29 cellular contexts compared by ENCODE assay signal in genomic region chr13:33671560-33671959, GRCh38.
"Had no signal": no experiment of that assay in that cellular context is flagged by ENCODE, and none has a peak within 500 bp of the region (broad histone marks: within the 10 kb centered on the region; RNA-seq: fewer than 3 reads in every experiment).

No MANE protein-coding gene starts in this region.

- H3K27me3 Mint-ChIP-seq: stimulated activated memory B cell treated with anti-CD40 and anti-IgM and Interleukin-4, amounts not matched to agents 10 μg/mL and 1 μg/mL and 100 μg/mL, for 72 hours; stimulated activated naive B cell treated with anti-CD40 and anti-IgM and Interleukin-4, amounts not matched to agents 10 μg/mL and 1 μg/mL and 100 μg/mL, for 72 hours; stimulated activated naive CD8-positive, alpha-beta T cell treated with anti-CD3 and anti-CD28 coated beads, Interleukin-15, amount 100 ng/mL, for 72 hours; type B pancreatic cell had no signal

- H3K4me3 Mint-ChIP-seq: stimulated activated effector memory CD8-positive, alpha-beta T cell treated with anti-CD3 and anti-CD28 coated beads, Interleukin-12 subunit alpha, Interleukin-12 subunit beta, amount 100 ng/mL, for 72 hours; stimulated activated memory B cell treated with anti-CD40 and anti-IgM and Interleukin-4, amounts not matched to agents 10 μg/mL and 1 μg/mL and 100 μg/mL, for 72 hours; stimulated activated naive B cell treated with anti-CD40 and anti-IgM and Interleukin-4, amounts not matched to agents 10 μg/mL and 1 μg/mL and 100 μg/mL, for 72 hours; stimulated activated naive CD8-positive, alpha-beta T cell treated with anti-CD3 and anti-CD28 coated beads, Interleukin-15, amount 100 ng/mL, for 72 hours; stimulated activated naive CD8-positive, alpha-beta T cell treated with anti-CD3 and anti-CD28 coated beads, Interleukin-15, Interleukin-2, amounts not matched to agents 100 ng/mL and 50 ng/mL, for 24 hours; type B pancreatic cell had no signal

- FAIRE-seq: urothelium cell line had no signal

- H3K4me1 ChIP-seq: testis, thyroid gland, tibial artery, tibial nerve, upper lobe of right lung, uterus had no signal

- H3K4me3 ChIP-seq: stomach, suprapubic skin, testis, thoracic aorta, thyroid gland, tibial artery, tibial nerve, transverse colon, upper lobe of left lung, upper lobe of right lung, uterus, vagina had no signal

- H3K9me3 ChIP-seq: stomach, suprapubic skin, testis, thoracic aorta, thyroid gland, tibial artery, tibial nerve, transverse colon, upper lobe of left lung, upper lobe of right lung, uterus, vagina had no signal

- ATAC-seq: stimulated activated effector memory CD8-positive, alpha-beta T cell treated with anti-CD3 and anti-CD28 coated beads, Interleukin-12 subunit alpha, Interleukin-12 subunit beta, amount 100 ng/mL, for 72 hours; stimulated activated memory B cell treated with anti-CD40 and anti-IgM and Interleukin-4, amounts not matched to agents 10 μg/mL and 1 μg/mL and 100 μg/mL, for 72 hours; stimulated activated naive B cell treated with anti-CD40 and anti-IgM and Interleukin-4, amounts not matched to agents 10 μg/mL and 1 μg/mL and 100 μg/mL, for 72 hours; stimulated activated naive CD8-positive, alpha-beta T cell treated with anti-CD3 and anti-CD28 coated beads, Interleukin-15, amount 100 ng/mL, for 72 hours; stimulated activated naive CD8-positive, alpha-beta T cell treated with anti-CD3 and anti-CD28 coated beads, Interleukin-15, Interleukin-2, amounts not matched to agents 100 U/mL and 50 U/mL, for 24 hours; upper lobe of right lung had no signal

- H3K27ac ChIP-seq: stomach, suprapubic skin, testis, thoracic aorta, thyroid gland, tibial artery, tibial nerve, transverse colon, upper lobe of left lung, upper lobe of right lung, uterus, vagina had no signal

- DNase-seq: stimulated activated CD4-positive, alpha-beta T cell treated with anti-CD3 and anti-CD28 coated beads, Interleukin-2, amount 100 ng/mL, for 48 hours; stimulated activated CD4-positive, alpha-beta T cell treated with anti-CD3 and anti-CD28 coated beads, Interleukin-4, amount 100 ng/mL, for 1 hour; stimulated activated CD4-positive, alpha-beta T cell treated with anti-CD3 and anti-CD28 coated beads, Interleukin-4, amount 100 ng/mL, for 24 hours; stimulated activated CD4-positive, alpha-beta T cell treated with anti-CD3 and anti-CD28 coated beads, Interleukin-4, amount 100 ng/mL, for 4 hours; stimulated activated CD8-positive, alpha-beta memory T cell treated with anti-CD3 and anti-CD28 coated beads, Interleukin-4, amount 100 ng/mL, for 48 hours; stimulated activated naive B cell treated with anti-CD40 and anti-IgM and Interleukin-4, amounts not matched to agents 10 μg/mL and 1 μg/mL and 100 μg/mL, for 72 hours; stimulated activated naive CD4-positive, alpha-beta T cell; stimulated activated naive CD4-positive, alpha-beta T cell treated with Interleukin-2 at 50 U/mL for 16 hours; stimulated activated naive CD8-positive, alpha-beta T cell treated with anti-CD3 and anti-CD28 coated beads, Interleukin-15, amount 100 ng/mL, for 72 hours; stimulated activated naive CD8-positive, alpha-beta T cell treated with anti-CD3 and anti-CD28 coated beads, Interleukin-15, Interleukin-2, amounts not matched to agents 100 U/mL and 50 U/mL, for 24 hours; stomach; substantia nigra; testis; thyroid gland; tibial artery; transverse colon; trophoblast cell; upper lobe of left lung; upper lobe of right lung; uterus had no signal

- H3K36me3 Mint-ChIP-seq: stimulated activated effector memory CD8-positive, alpha-beta T cell treated with anti-CD3 and anti-CD28 coated beads, Interleukin-12 subunit alpha, Interleukin-12 subunit beta, amount 100 ng/mL, for 72 hours; stimulated activated memory B cell treated with anti-CD40 and anti-IgM and Interleukin-4, amounts not matched to agents 10 μg/mL and 1 μg/mL and 100 μg/mL, for 72 hours; stimulated activated naive B cell treated with anti-CD40 and anti-IgM and Interleukin-4, amounts not matched to agents 10 μg/mL and 1 μg/mL and 100 μg/mL, for 72 hours; type B pancreatic cell had no signal

- H3K27ac Mint-ChIP-seq: stimulated activated effector memory CD8-positive, alpha-beta T cell treated with anti-CD3 and anti-CD28 coated beads, Interleukin-12 subunit alpha, Interleukin-12 subunit beta, amount 100 ng/mL, for 72 hours; stimulated activated memory B cell treated with anti-CD40 and anti-IgM and Interleukin-4, amounts not matched to agents 10 μg/mL and 1 μg/mL and 100 μg/mL, for 72 hours; stimulated activated naive B cell treated with anti-CD40 and anti-IgM and Interleukin-4, amounts not matched to agents 10 μg/mL and 1 μg/mL and 100 μg/mL, for 72 hours; stimulated activated naive CD8-positive, alpha-beta T cell treated with anti-CD3 and anti-CD28 coated beads, Interleukin-15, amount 100 ng/mL, for 72 hours; stimulated activated naive CD8-positive, alpha-beta T cell treated with anti-CD3 and anti-CD28 coated beads, Interleukin-15, Interleukin-2, amounts not matched to agents 100 ng/mL and 50 ng/mL, for 24 hours; type B pancreatic cell had no signal

- H3K9me3 Mint-ChIP-seq: stimulated activated effector memory CD8-positive, alpha-beta T cell treated with anti-CD3 and anti-CD28 coated beads, Interleukin-12 subunit alpha, Interleukin-12 subunit beta, amount 100 ng/mL, for 72 hours; stimulated activated memory B cell treated with anti-CD40 and anti-IgM and Interleukin-4, amounts not matched to agents 10 μg/mL and 1 μg/mL and 100 μg/mL, for 72 hours; stimulated activated naive CD8-positive, alpha-beta T cell treated with anti-CD3 and anti-CD28 coated beads, Interleukin-15, amount 100 ng/mL, for 72 hours; type B pancreatic cell had no signal
